19 cellular contexts compared by ENCODE assay signal in genomic region chr2:228597032-228597431, GRCh38.
A peak's percentile ranks its signal among the peaks of the same experiment; 100 is the strongest.
DNase-seq lines count a peak whose midpoint lies in the region; ATAC-seq and TF ChIP-seq lines count a peak whose summit lies in the region.
"Had no signal": no experiment of that assay in that cellular context is flagged by ENCODE, and none has a peak within 500 bp of the region (broad histone marks: within the 10 kb centered on the region; RNA-seq: fewer than 3 reads in every experiment).

No MANE protein-coding gene starts in this region.

- no peak for TF ChIP-seq POLR2A in transverse colon (IDR thresholded peaks at IDR 0.05)

- H3K9ac ChIP-seq in colonic mucosa (ENCODE audit: low read depth in 2 of 2, low read length in 2 of 2), result no peak overlapping the region
- H3K9ac ChIP-seq: BLaER1 treated with 17β-estradiol and CSF1 and Interleukin-3, amounts not matched to agents 10 nM and 100 nM had no signal

- no peaks in the 10 kb centered on the region for H3K4me1 ChIP-seq in colonic mucosa
- peaks cover 3% of the 10 kb centered on the region for H3K4me1 ChIP-seq in mucosa of descending colon (ENCODE audit: low read depth)
- peaks cover 0 to 49% (median 3%) of the 10 kb centered on the region in 4 donors for H3K4me1 ChIP-seq in transverse colon
- H3K4me1 ChIP-seq: A549, Caco-2 had no signal

- H3K27me3 ChIP-seq in colonic mucosa (no peaks in the 10 kb centered on the region), transverse colon (no peaks in the 10 kb centered on the region)
- H3K27me3 ChIP-seq: BLaER1 treated with 17β-estradiol and CSF1 and Interleukin-3, amounts not matched to agents 10 nM and 100 nM had no signal

- H3K9me3 ChIP-seq in colonic mucosa (no peaks in the 10 kb centered on the region), mucosa of descending colon (no peaks in the 10 kb centered on the region), transverse colon (no peaks in the 10 kb centered on the region)
- H3K9me3 ChIP-seq: A549; BLaER1 treated with 17β-estradiol and CSF1 and Interleukin-3, amounts not matched to agents 10 nM and 100 nM; Caco-2 had no signal

- intact Hi-C loops in colonic mucosa (cut with DNase I) (no loop called here), mucosa of descending colon (cut with DNase I, micrococcal nuclease) (no loop called here), transverse colon (cut with DNase I; ENCODE audit: low total_unique reads) (no loop called here)

- DNase-seq in NCI-H748 (lab: John Stamatoyannopoulos, UW; ENCODE audit: unreplicated experiment) (peak; percentile 11), NCI-H748 treated with DMSO at 0.1 percent for 48 hours (lab: John Stamatoyannopoulos, UW) (no peak), colonic mucosa (no peak), mucosa of descending colon (no peak), transverse colon (no peak), NCI-H128 (lab: John Stamatoyannopoulos, UW; ENCODE audit: unreplicated experiment) (no peak), SIG-M5 (lab: John Stamatoyannopoulos, UW) (no peak), dedifferentiated amniotic fluid mesenchymal stem cell (ENCODE audit: extremely low spot score) (no peak)
- DNase-seq: AML-193; Caco-2; Calu3; CD4-positive, alpha-beta T cell; CD8-positive, alpha-beta T cell; DMS79 treated with DMSO at 0.1 percent for 48 hours; GF-D8 had no signal

- H3K4me3 ChIP-seq in colonic mucosa, result no peak overlapping the region
- no peak overlapping the region for H3K4me3 ChIP-seq in mucosa of descending colon
- H3K4me3 ChIP-seq in transverse colon, result no peak overlapping the region
- H3K4me3 ChIP-seq: A549; BLaER1 treated with 17β-estradiol and CSF1 and Interleukin-3, amounts not matched to agents 10 nM and 100 nM had no signal

- 0% methylated on average over 1 of the region's 1 CpG for WGBS in transverse colon (ENCODE audit: low coverage in 1 of 2), 2 donors

- H3K27ac ChIP-seq in colonic mucosa, result peak overlapping the region; percentile 47
- peak overlapping the region in 3 of 4 donors; percentile 17 to 58 (median 45) for H3K27ac ChIP-seq in transverse colon
- H3K27ac ChIP-seq: 22Rv1; A549; BLaER1 treated with 17β-estradiol and CSF1 and Interleukin-3, amounts not matched to agents 10 nM and 100 nM; C4-2B had no signal

- no peaks in the 10 kb centered on the region for H3K36me3 ChIP-seq in colonic mucosa
- no peaks in the 10 kb centered on the region for H3K36me3 ChIP-seq in mucosa of descending colon (ENCODE audit: low read depth)
- no peaks in the 10 kb centered on the region for H3K36me3 ChIP-seq in transverse colon
- H3K36me3 ChIP-seq: BLaER1 treated with 17β-estradiol and CSF1 and Interleukin-3, amounts not matched to agents 10 nM and 100 nM had no signal

- in situ Hi-C loops in transverse colon (cut with MboI; ENCODE audit: low pct_ligation_motif_present in 1 of 4, low pct_unique_long_range_greater_than_20kb in 1 of 4, low sequenced_read_pairs in 3 of 4), result no loop called here

- TF ChIP-seq CTCF in colonic mucosa (IDR thresholded peaks at IDR 0.05) (no peak), mucosa of descending colon (IDR thresholded peaks at IDR 0.05) (no peak), transverse colon (IDR thresholded peaks at IDR 0.05) (no peak)

- TF ChIP-seq EP300 in transverse colon (IDR thresholded peaks at IDR 0.05; ENCODE audit: low read depth), result no peak

- ATAC-seq in mucosa of descending colon, result peak; percentile 73
- ATAC-seq: A549; CD8-positive, alpha-beta T cell had no signal
